Comparison of ENCODE assay signal across 12 cellular contexts in genomic region chr1:201500670-201501120, GRCh38. TPM values are rescaled to one million over a fixed set of nuclear protein-coding genes. Genes with fewer than 3 reads are reported as not detected.
A peak's percentile ranks its signal among the peaks of the same experiment; 100 is the strongest.
DNase-seq lines count a peak whose midpoint lies in the region; ATAC-seq and TF ChIP-seq lines count a peak whose summit lies in the region.
"Had no signal": no experiment of that assay in that cellular context is flagged by ENCODE, and none has a peak within 500 bp of the region (broad histone marks: within the 10 kb centered on the region; RNA-seq: fewer than 3 reads in every experiment).

No MANE protein-coding gene starts in this region.

- H3K27ac Mint-ChIP-seq in nephron, result peak overlapping the region; percentile 87 to 99 (median 99)
- no peak overlapping the region for H3K27ac Mint-ChIP-seq in activated T-helper 1 cell treated with anti-CD3 and anti-CD28 coated beads, Interleukin-12 subunit alpha, Interleukin-12 subunit beta, Interleukin-2, Interleukin-4 antibody, amounts not matched to agents 30 ng/mL and 10 ng/mL and 1 ng/mL, durations not matched to agents 14 hours and 24 hours and 36 hours
- H3K27ac Mint-ChIP-seq: activated naive CD8-positive, alpha-beta T cell treated with anti-CD3 and anti-CD28 coated beads, Interleukin-2, amount 10 ng/mL, durations not matched to agents 7 days and 5 days; stimulated activated memory B cell treated with anti-CD40 and anti-IgM and Interleukin-4, amounts not matched to agents 10 μg/mL and 1 μg/mL and 100 μg/mL, for 72 hours had no signal

- peak overlapping the region; percentile 67 to 94 (median 84) for H3K27ac ChIP-seq in upper lobe of left lung

- peak; percentile 59 for DNase-seq in adipocyte (ENCODE audit: low read depth)
- DNase-seq in fibroblast of pulmonary artery (ENCODE audit: low read depth), result peak; percentile 55
- peak in 1 of 2 donors; percentile 66 for DNase-seq in upper lobe of left lung
- no peak for DNase-seq in activated T-helper 1 cell treated with anti-CD3 and anti-CD28 coated beads, Interleukin-12 subunit alpha, Interleukin-12 subunit beta, Interleukin-2, Interleukin-4 antibody, amounts not matched to agents 30 ng/mL and 10 ng/mL and 1 ng/mL, durations not matched to agents 14 hours and 24 hours and 36 hours (ENCODE audit: low spot score)
- no peak for DNase-seq in globus pallidus (ENCODE audit: low spot score)
- DNase-seq: activated CD4-positive, CD25-positive, alpha-beta regulatory T cell treated with anti-CD3 and anti-CD28 coated beads, Interleukin-2, amount 50 U/mL, for 72 hours; activated naive CD8-positive, alpha-beta T cell treated with anti-CD3 and anti-CD28 coated beads, Interleukin-2, amount 10 ng/mL, durations not matched to agents 7 days and 5 days; MG63 had no signal

- peak in 1 of 4 donors; percentile 2 for TF ChIP-seq EP300 in upper lobe of left lung (IDR thresholded peaks at IDR 0.05)

- peaks cover 80% of the 10 kb centered on the region for H3K4me1 Mint-ChIP-seq in nephron
- H3K4me1 Mint-ChIP-seq in activated T-helper 1 cell treated with anti-CD3 and anti-CD28 coated beads, Interleukin-12 subunit alpha, Interleukin-12 subunit beta, Interleukin-2, Interleukin-4 antibody, amounts not matched to agents 30 ng/mL and 10 ng/mL and 1 ng/mL, durations not matched to agents 14 hours and 24 hours and 36 hours (ENCODE audit: low read depth), result peaks cover 19% of the 10 kb centered on the region

- H3K36me3 ChIP-seq in adipocyte (ENCODE audit: control insufficient read depth, insufficient read depth, low read length, severe bottlenecking) (no peaks in the 10 kb centered on the region), upper lobe of left lung (peaks cover 0 to 8% (median 3%) of the 10 kb centered on the region in 4 donors)

- H3K36me3 Mint-ChIP-seq in nephron (ENCODE audit: low read depth), result no peaks in the 10 kb centered on the region
- H3K36me3 Mint-ChIP-seq in activated T-helper 1 cell treated with anti-CD3 and anti-CD28 coated beads, Interleukin-12 subunit alpha, Interleukin-12 subunit beta, Interleukin-2, Interleukin-4 antibody, amounts not matched to agents 30 ng/mL and 10 ng/mL and 1 ng/mL, durations not matched to agents 14 hours and 24 hours and 36 hours (ENCODE audit: low read depth), result peaks cover 6% of the 10 kb centered on the region

- intact Hi-C loops in activated T-helper 1 cell treated with anti-CD3 and anti-CD28 coated beads, Interleukin-12 subunit alpha, Interleukin-12 subunit beta, Interleukin-2, Interleukin-4 antibody, amounts not matched to agents 30 ng/mL and 10 ng/mL and 1 ng/mL, durations not matched to agents 14 hours and 24 hours and 36 hours (cut with micrococcal nuclease), result no loop called here

- 47 to 56% methylated on average over 4 of the region's 4 CpGs for WGBS in upper lobe of left lung, 2 donors

- H3K4me3 ChIP-seq in adipocyte (ENCODE audit: low read length) (no peak overlapping the region), fibroblast of pulmonary artery (replicated peaks; ENCODE audit: low read depth, low read length) (no peak overlapping the region), upper lobe of left lung (no peak overlapping the region)
- H3K4me3 ChIP-seq: MG63 had no signal

- H3K9me3 ChIP-seq in adipocyte (ENCODE audit: control insufficient read depth, low read length) (no peaks in the 10 kb centered on the region), upper lobe of left lung (no peaks in the 10 kb centered on the region)
- H3K9me3 ChIP-seq: MG63 had no signal

- peaks cover 9% of the 10 kb centered on the region for H3K27me3 Mint-ChIP-seq in nephron (ENCODE audit: low read depth)
- H3K27me3 Mint-ChIP-seq in activated T-helper 1 cell treated with anti-CD3 and anti-CD28 coated beads, Interleukin-12 subunit alpha, Interleukin-12 subunit beta, Interleukin-2, Interleukin-4 antibody, amounts not matched to agents 30 ng/mL and 10 ng/mL and 1 ng/mL, durations not matched to agents 14 hours and 24 hours and 36 hours (ENCODE audit: insufficient read depth), result no peaks in the 10 kb centered on the region
- H3K27me3 Mint-ChIP-seq: activated naive CD8-positive, alpha-beta T cell treated with anti-CD3 and anti-CD28 coated beads, Interleukin-2, amount 10 ng/mL, durations not matched to agents 7 days and 5 days; stimulated activated memory B cell treated with anti-CD40 and anti-IgM and Interleukin-4, amounts not matched to agents 10 μg/mL and 1 μg/mL and 100 μg/mL, for 72 hours had no signal

- no peaks in the 10 kb centered on the region for H3K9me3 Mint-ChIP-seq in nephron
- H3K9me3 Mint-ChIP-seq in activated T-helper 1 cell treated with anti-CD3 and anti-CD28 coated beads, Interleukin-12 subunit alpha, Interleukin-12 subunit beta, Interleukin-2, Interleukin-4 antibody, amounts not matched to agents 30 ng/mL and 10 ng/mL and 1 ng/mL, durations not matched to agents 14 hours and 24 hours and 36 hours, result no peaks in the 10 kb centered on the region
- H3K9me3 Mint-ChIP-seq: activated naive CD8-positive, alpha-beta T cell treated with anti-CD3 and anti-CD28 coated beads, Interleukin-2, amount 10 ng/mL, durations not matched to agents 7 days and 5 days; stimulated activated memory B cell treated with anti-CD40 and anti-IgM and Interleukin-4, amounts not matched to agents 10 μg/mL and 1 μg/mL and 100 μg/mL, for 72 hours had no signal

- ATAC-seq in upper lobe of left lung (ENCODE audit: low FRiP score in 2 of 2), result peak; percentile 17 to 18
- no peak for ATAC-seq in HG02885 (IDR thresholded peaks at IDR 0.05; ENCODE audit: poor library complexity, unreplicated experiment)
- ATAC-seq in GM18867 (IDR thresholded peaks at IDR 0.05; ENCODE audit: unreplicated experiment), result no peak
- ATAC-seq: stimulated activated memory B cell treated with anti-CD40 and anti-IgM and Interleukin-4, amounts not matched to agents 10 μg/mL and 1 μg/mL and 100 μg/mL, for 72 hours had no signal

- peak overlapping the region; percentile 33 for H3K9ac ChIP-seq in adipocyte (ENCODE audit: low read length)

- no peak for TF ChIP-seq POLR2A in upper lobe of left lung (IDR thresholded peaks at IDR 0.05)

- H3K27me3 ChIP-seq in adipocyte (replicated peaks; ENCODE audit: control insufficient read depth, insufficient read depth, low read length) (no peaks in the 10 kb centered on the region), upper lobe of left lung (no peaks in the 10 kb centered on the region)
- H3K27me3 ChIP-seq: MG63 had no signal

- TF ChIP-seq CTCF in fibroblast of pulmonary artery (IDR thresholded peaks at IDR 0.05; ENCODE audit: low read length, missing control alignments), result no peak
- no peak for TF ChIP-seq CTCF in nephron (IDR thresholded peaks at IDR 0.05; ENCODE audit: unreplicated experiment in 3 of 3)
- TF ChIP-seq CTCF in upper lobe of left lung (IDR thresholded peaks at IDR 0.05), result no peak

- H3K4me1 ChIP-seq in adipocyte (ENCODE audit: control insufficient read depth, insufficient read depth, low read length), result peaks cover 46% of the 10 kb centered on the region
- peaks cover 66 to 91% (median 76%) of the 10 kb centered on the region in 4 donors for H3K4me1 ChIP-seq in upper lobe of left lung

- H3K4me3 Mint-ChIP-seq in nephron, result peak overlapping the region in 2 of 3 experiments; percentile 12 to 53
- H3K4me3 Mint-ChIP-seq in activated T-helper 1 cell treated with anti-CD3 and anti-CD28 coated beads, Interleukin-12 subunit alpha, Interleukin-12 subunit beta, Interleukin-2, Interleukin-4 antibody, amounts not matched to agents 30 ng/mL and 10 ng/mL and 1 ng/mL, durations not matched to agents 14 hours and 24 hours and 36 hours, result no peak overlapping the region
- H3K4me3 Mint-ChIP-seq: activated naive CD8-positive, alpha-beta T cell treated with anti-CD3 and anti-CD28 coated beads, Interleukin-2, amount 10 ng/mL, durations not matched to agents 7 days and 5 days; stimulated activated memory B cell treated with anti-CD40 and anti-IgM and Interleukin-4, amounts not matched to agents 10 μg/mL and 1 μg/mL and 100 μg/mL, for 72 hours had no signal

RNA-seq across cellular contexts. Expression of gene CSRP1, which starts 6.2 kb away (rescaled TPM):
- 100 to 1,000 TPM; 200 to 495 (median 327) TPM for total RNA-seq in upper lobe of left lung
- total RNA-seq in activated T-helper 1 cell treated with anti-CD3 and anti-CD28 coated beads, Interleukin-12 subunit alpha, Interleukin-12 subunit beta, Interleukin-2, Interleukin-4 antibody, amounts not matched to agents 30 ng/mL and 10 ng/mL and 1 ng/mL, durations not matched to agents 14 hours and 24 hours and 36 hours, result 66.0 and 66.2 TPM in 2 replicates

RNA-seq across cellular contexts. Expression of gene PHLDA3, which starts 31.7 kb away (rescaled TPM):
- total RNA-seq in upper lobe of left lung, result 100 to 1,000 TPM in 3 of 6 donors, 10 to 100 TPM in 3; 45.1 to 211 (median 88.1) TPM
- 16.6 and 17.3 TPM in 2 replicates for total RNA-seq in activated T-helper 1 cell treated with anti-CD3 and anti-CD28 coated beads, Interleukin-12 subunit alpha, Interleukin-12 subunit beta, Interleukin-2, Interleukin-4 antibody, amounts not matched to agents 30 ng/mL and 10 ng/mL and 1 ng/mL, durations not matched to agents 14 hours and 24 hours and 36 hours

RNA-seq across cellular contexts. Expression of gene NAV1, which starts 38.2 kb away (rescaled TPM):
- 10 to 100 TPM; 15.2 to 41.0 (median 24.1) TPM for total RNA-seq in upper lobe of left lung
- 0.83 and 1.6 TPM in 2 replicates for total RNA-seq in activated T-helper 1 cell treated with anti-CD3 and anti-CD28 coated beads, Interleukin-12 subunit alpha, Interleukin-12 subunit beta, Interleukin-2, Interleukin-4 antibody, amounts not matched to agents 30 ng/mL and 10 ng/mL and 1 ng/mL, durations not matched to agents 14 hours and 24 hours and 36 hours

Comparison
In these comparisons a context has a peak if more than half of its experiments do, and no peak if none do; other contexts are left out.
1. DNase-seq: peak in adipocyte (single experiment) and fibroblast of pulmonary artery (single experiment); none in activated T-helper 1 cell treated with anti-CD3 and anti-CD28 coated beads, Interleukin-12 subunit alpha, Interleukin-12 subunit beta, Interleukin-2, Interleukin-4 antibody, amounts not matched to agents 30 ng/mL and 10 ng/mL and 1 ng/mL, durations not matched to agents 14 hours and 24 hours and 36 hours (single experiment) and globus pallidus (single experiment).
2. ATAC-seq: peak in upper lobe of left lung (2 of 2); none in HG02885 (single experiment) and GM18867 (single experiment).